8 cellular contexts compared by ENCODE assay signal in genomic region chr16:30984669-30985400, GRCh38. TPM values are rescaled to one million over a fixed set of nuclear protein-coding genes. Genes with fewer than 3 reads are reported as not detected.
DNase-seq lines count a peak whose midpoint lies in the region; ATAC-seq and TF ChIP-seq lines count a peak whose summit lies in the region.

Gene HSD3B7, plus strand, starts transcription at chr16:30985207. Its CDS starts 452 bp downstream, at chr16:30985659.

- no peaks in the 10 kb centered on the region for H3K4me1 ChIP-seq in Karpas-422 (ENCODE audit: low read length)

- H3K4me3 ChIP-seq in GM12864 (ENCODE audit: low read depth, low read length) (no peak within 1 kb of the TSS), Karpas-422 (ENCODE audit: low read length) (no peak within 1 kb of the TSS)

- H3K4me2 ChIP-seq in Karpas-422 (ENCODE audit: low read depth, low read length, poor library complexity, severe bottlenecking), result no peak within 1 kb of the TSS

- H3K36me3 ChIP-seq in Karpas-422 (ENCODE audit: insufficient read depth, low read length), result peaks cover 4% of the 10 kb centered on the region; the same call in 1 of the 2 replicates

- H3K27ac ChIP-seq in Karpas-422 (ENCODE audit: low read length) (no peak within 1 kb of the TSS), substantia nigra (ENCODE audit: low read depth, low read length, poor library complexity, severe bottlenecking) (peak within 1 kb of the TSS; percentile 42)

- no peaks in the 10 kb centered on the region for H3K27me3 ChIP-seq in Karpas-422 (ENCODE audit: low read length)

- DNase-seq in GM12864 (ENCODE audit: low read depth) (no peak), Karpas-422 (peak; percentile 91), SK-MEL-5 (ENCODE audit: low read depth, low spot score) (peak; percentile 79), globus pallidus (ENCODE audit: low spot score) (peak; percentile 55), omental fat pad (ENCODE audit: low spot score) (peak; percentile 98), substantia nigra (lab: John Stamatoyannopoulos, UW) (peak in 48 of 49 donors; percentile 5 to 92 (median 59))
- peak; percentile 75 for DNase-seq in activated gamma-delta T cell treated with anti-CD3 and anti-CD28 coated beads, Interleukin-2, amount 50 U/mL, for 16 hours (ENCODE audit: low read depth)

- H3K9me3 ChIP-seq in Karpas-422 (ENCODE audit: low read length), result no peaks in the 10 kb centered on the region

- H3K9ac ChIP-seq in Karpas-422 (ENCODE audit: low read length), result no peak within 1 kb of the TSS

- no peaks in the 10 kb centered on the region for H3K9me2 ChIP-seq in Karpas-422 (replicated peaks; ENCODE audit: insufficient read depth, low read length)

- H3K79me2 ChIP-seq in Karpas-422 (ENCODE audit: low read length), result no peaks in the 10 kb centered on the region

- H2AFZ ChIP-seq in Karpas-422 (ENCODE audit: low read length), result no peak within 1 kb of the TSS

- peak; percentile 82 for ATAC-seq in omental fat pad (ENCODE audit: low FRiP score)
- no peak for ATAC-seq in GM21515 (IDR thresholded peaks at IDR 0.05; ENCODE audit: unreplicated experiment)

- no peaks in the 10 kb centered on the region for H4K20me1 ChIP-seq in Karpas-422 (ENCODE audit: insufficient read depth, low read depth, low read length)

- in situ Hi-C loops in SK-MEL-5 (cut with HindIII; ENCODE audit: low pct_unique_long_range_greater_than_20kb, low sequenced_read_pairs), result no loop called here

- TF ChIP-seq CTCF in GM12864 (IDR thresholded peaks at IDR 0.05; ENCODE audit: low read depth, low read length, missing control alignments) (peak; percentile 91), omental fat pad (IDR thresholded peaks at IDR 0.05) (peak in 2 of 3 donors; percentile 96 to 97)

RNA-seq across cellular contexts. Expression of gene HSD3B7, which starts in this region (rescaled TPM):
- 0.65 and 2.7 TPM in 2 replicates for total RNA-seq in Karpas-422 (2014; rRNA removed; shearing (Covaris generic); ENCODE audit: low replicate concordance)
- total RNA-seq in SK-MEL-5 (2014; rRNA removed; shearing (Covaris generic)), result 4.3 and 5.2 TPM in 2 replicates
- polyA plus RNA-seq in SK-MEL-5 (2015; cell fraction: cytosol; rRNA removed), result 6.6 and 7.7 TPM in 2 replicates
- polyA plus RNA-seq in SK-MEL-5 (2015; cell fraction: nucleus; rRNA removed), result 8.3 and 12.0 TPM in 2 replicates
- 10 to 100 TPM; 23.2 to 45.3 (median 33.0) TPM for total RNA-seq in omental fat pad
